Comparison of ENCODE assay signal across 26 cellular contexts in genomic region chr21:41955516-41955915, GRCh38. TPM values are rescaled to one million over a fixed set of nuclear protein-coding genes. Genes with fewer than 3 reads are reported as not detected.
DNase-seq lines count a peak whose midpoint lies in the region; ATAC-seq, FAIRE-seq and TF ChIP-seq lines count a peak whose summit lies in the region.
"Had no signal": no experiment of that assay in that cellular context is flagged by ENCODE, and none has a peak within 500 bp of the region (broad histone marks: within the 10 kb centered on the region; RNA-seq: fewer than 3 reads in every experiment).

No MANE protein-coding gene starts in this region.

- H3K27ac ChIP-seq in DOHH2 (ENCODE audit: low read depth, low read length), result peak overlapping the region; percentile 86
- H3K27ac ChIP-seq in GM12878 (ENCODE audit: control insufficient read depth, insufficient read depth), result peak overlapping the region; percentile 45
- H3K27ac ChIP-seq: pancreas, right lobe of liver had no signal

- H3K27me3 ChIP-seq in DOHH2 (ENCODE audit: control insufficient read depth, low read length), result no peaks in the 10 kb centered on the region
- no peaks in the 10 kb centered on the region for H3K27me3 ChIP-seq in GM12878 (replicated peaks in 1 of 2; ENCODE audit: control insufficient read depth in 2 of 2, insufficient read depth in 2 of 2, low read length in 1 of 2)
- H3K27me3 ChIP-seq: pancreas, right lobe of liver had no signal

- H3K4me3 Mint-ChIP-seq in IgD-negative memory B cell, result peak overlapping the region; percentile 1 to 78 (median 60)
- H3K4me3 Mint-ChIP-seq: activated CD4-positive, alpha-beta memory T cell treated with anti-CD3 and anti-CD28 coated beads, Interleukin-2, amount 10 ng/mL, durations not matched to agents 7 days and 5 days had no signal

- 21% methylated on average over 10 of the region's 10 CpGs for WGBS in GM12878 (ENCODE audit: insufficient coverage, insufficient replicate concordance, low lambda C conversion rate, missing lambda C conversion rate)

- no peaks in the 10 kb centered on the region for H3K9me3 ChIP-seq in DOHH2 (ENCODE audit: control insufficient read depth, insufficient read depth, low read length)
- no peaks in the 10 kb centered on the region for H3K9me3 ChIP-seq in GM12878 (replicated peaks; ENCODE audit: control insufficient read depth, insufficient read depth, low read length)
- H3K9me3 ChIP-seq: pancreas, right lobe of liver, SK-N-SH had no signal

- no TSS peak for BruUV-seq in GM12878 (replicated peaks; lab: Mats Ljungman, UMichigan)

- FAIRE-seq in GM12878 (lab: Jason Lieb, UNC), result no peak
- FAIRE-seq: G401.6, pancreas had no signal

- H3K79me2 ChIP-seq in DOHH2 (ENCODE audit: control insufficient read depth, low read length), result peaks cover 27% of the 10 kb centered on the region
- peaks cover 30% of the 10 kb centered on the region for H3K79me2 ChIP-seq in GM12878 (ENCODE audit: control insufficient read depth, insufficient read depth, low read length)

- H3K4me3 ChIP-seq in DOHH2 (ENCODE audit: low read length) (peak overlapping the region; percentile 60), GM12878 (no peak overlapping the region)
- H3K4me3 ChIP-seq: pancreas, right lobe of liver had no signal

- POLR2A ChIA-PET in GM12878 (lab: Charles Lee), result interaction anchor here (0.8 kb wide), 1 partner anchor 45 kb away, joined by 3 read pairs; no protein-coding TSS in a partner anchor

- peaks cover 0 to 4% (median 0%) of the 10 kb centered on the region in 3 donors for H3K9me3 Mint-ChIP-seq in IgD-negative memory B cell
- H3K9me3 Mint-ChIP-seq: activated CD4-positive, alpha-beta memory T cell treated with anti-CD3 and anti-CD28 coated beads, Interleukin-2, amount 10 ng/mL, durations not matched to agents 7 days and 5 days; CD4-positive, alpha-beta memory T cell had no signal

- peaks cover 0 to 17% (median 15%) of the 10 kb centered on the region in 3 donors for H3K4me1 Mint-ChIP-seq in IgD-negative memory B cell

- H3K4me1 ChIP-seq in DOHH2 (ENCODE audit: control insufficient read depth, low read length) (peaks cover 56% of the 10 kb centered on the region), GM12878 (ENCODE audit: control insufficient read depth, insufficient read depth, low read length) (peaks cover 37% of the 10 kb centered on the region)

- no peaks in the 10 kb centered on the region for H4K20me1 ChIP-seq in DOHH2 (ENCODE audit: control insufficient read depth, insufficient read depth, low read depth, low read length)
- no peaks in the 10 kb centered on the region for H4K20me1 ChIP-seq in GM12878 (ENCODE audit: control insufficient read depth, insufficient read depth)

- ATAC-seq in GM12878 (peak; percentile 37), HG03442 (IDR thresholded peaks at IDR 0.05; ENCODE audit: unreplicated experiment) (no peak)
- ATAC-seq: naive thymus-derived CD4-positive, alpha-beta T cell; Panc1; pancreas; right lobe of liver had no signal

- H3K9me2 ChIP-seq in DOHH2 (replicated peaks; ENCODE audit: control insufficient read depth, low read length), result no peaks in the 10 kb centered on the region
- H3K9me2 ChIP-seq: SK-N-SH had no signal

- 0 out of 2 replicates have a peak overlapping the region, but pooled peaks have one; percentile 24 for H3K9ac ChIP-seq in GM12878 (ENCODE audit: control insufficient read depth, insufficient read depth, low read length)
- H3K9ac ChIP-seq: SK-N-SH had no signal

- no peak for TF ChIP-seq RAD21 in GM12878 (IDR thresholded peaks at IDR 0.05; ENCODE audit: insufficient read depth, low read depth, low read length)

- CTCF ChIA-PET in GM12878 (lab: Yijun Ruan, JAX), result interaction anchor here (0.5 to 1.0 kb wide), 3 partner anchors 11 to 410 kb away, joined by 3 to 5 read pairs (median 3); no protein-coding TSS in a partner anchor

- H3K27ac Mint-ChIP-seq in IgD-negative memory B cell, result no peak overlapping the region
- H3K27ac Mint-ChIP-seq: activated CD4-positive, alpha-beta memory T cell treated with anti-CD3 and anti-CD28 coated beads, Interleukin-2, amount 10 ng/mL, durations not matched to agents 7 days and 5 days; CD4-positive, alpha-beta memory T cell had no signal

- H3K4me2 ChIP-seq in DOHH2 (ENCODE audit: low read length) (peak overlapping the region; percentile 64), GM12878 (ENCODE audit: control insufficient read depth, insufficient read depth) (peak overlapping the region; percentile 92)
- H3K4me2 ChIP-seq: SK-N-SH had no signal

- H3K27me3 Mint-ChIP-seq in IgD-negative memory B cell, result peaks cover 43% of the 10 kb centered on the region

- peaks cover 3% of the 10 kb centered on the region for H3K36me3 Mint-ChIP-seq in IgD-negative memory B cell
- H3K36me3 Mint-ChIP-seq: CD4-positive, alpha-beta memory T cell had no signal

- H3K36me3 ChIP-seq in DOHH2 (ENCODE audit: control insufficient read depth, low read length), result no peaks in the 10 kb centered on the region
- H3K36me3 ChIP-seq in GM12878 (ENCODE audit: control insufficient read depth in 2 of 2, insufficient read depth in 2 of 2, low read length in 1 of 2), result no peaks in the 10 kb centered on the region
- H3K36me3 ChIP-seq: pancreas, right lobe of liver had no signal

- intact Hi-C loops in GM12878 (cut with micrococcal nuclease; ENCODE audit: unreplicated experiment), result no loop called here
- intact Hi-C loops in posterior vena cava (cut with DNase I), result no loop called here

- no peak for TF ChIP-seq POLR2A in GM12878 (IDR thresholded peaks at IDR 0.05; ENCODE audit: low read depth, low read length)

- TF ChIP-seq EP300 in GM12878 (IDR thresholded peaks at IDR 0.05; ENCODE audit: borderline replicate concordance in 1 of 2, control insufficient read depth in 1 of 2, low read depth in 2 of 2, low read length in 2 of 2), result no peak

- DNase-seq in GM12878 (ENCODE audit: low read depth, low spot score), result no peak
- DNase-seq in posterior vena cava (ENCODE audit: low spot score), result peak; percentile 52
- no peak for DNase-seq in ureter (ENCODE audit: low spot score)
- no peak for DNase-seq in NCI-H2196 (lab: John Stamatoyannopoulos, UW; ENCODE audit: unreplicated experiment)
- DNase-seq: activated CD4-positive, alpha-beta memory T cell treated with anti-CD3 and anti-CD28 coated beads, Interleukin-2, amount 10 ng/mL, durations not matched to agents 7 days and 5 days; activated gamma-delta T cell treated with Interleukin-2 at 50 U/mL for 16 hours; caudate nucleus; CD4-positive, alpha-beta memory T cell; dermis blood vessel endothelial cell; DMS 273 treated with DMSO at 0.1 percent for 48 hours; GOT3; mesendoderm; naive thymus-derived CD4-positive, alpha-beta T cell; NCI-H1105; NCI-H2081; NCI-H446; right lobe of liver; SK-N-SH; stimulated activated CD4-positive, alpha-beta T cell treated with anti-CD3 and anti-CD28 coated beads, Interleukin-15, amount 100 ng/mL, for 24 hours; stimulated activated CD8-positive, alpha-beta memory T cell treated with anti-CD3 and anti-CD28 coated beads, Interleukin-4, amount 100 ng/mL, for 48 hours had no signal

- H2AFZ ChIP-seq in GM12878 (ENCODE audit: control insufficient read depth, low read depth, low read length), result peak overlapping the region; percentile 11

- in situ Hi-C loops in GM12878 (cut with MboI), result no loop called here

- SMC1A ChIA-PET in GM12878 (lab: Charles Lee; ENCODE audit: uncharacterized antibody, unreplicated experiment), result interaction anchor here (1.2 to 1.4 kb wide), 5 partner anchors 12 to 162 kb away, joined by 3 to 4 read pairs (median 3); no protein-coding TSS in a partner anchor

- TF ChIP-seq CTCF in DOHH2 (IDR thresholded peaks at IDR 0.05; ENCODE audit: low read depth, low read length, poor library complexity, severe bottlenecking) (no peak), GM12878 (IDR thresholded peaks at IDR 0.05 in 2 of 3, conservative IDR thresholded peaks at IDR 0.05 in 1 of 3; ENCODE audit: control insufficient read depth in 2 of 3, extremely low read depth in 1 of 3, insufficient read depth in 1 of 3, low read depth in 3 of 3, low read length in 3 of 3) (no peak)

- peaks cover 14% of the 10 kb centered on the region for H3F3A ChIP-seq in DOHH2 (ENCODE audit: control insufficient read depth, insufficient read depth)

- RAD21 ChIA-PET in GM12878 (lab: Charles Lee; ENCODE audit: unreplicated experiment), result interaction anchor here (1.1 to 1.3 kb wide), 2 partner anchors 30 to 162 kb away, joined by 3 read pairs; no protein-coding TSS in a partner anchor

RNA-seq across cellular contexts. Expression of gene C2CD2, which starts 1.7 kb away (rescaled TPM):
- polyA plus RNA-seq in IgD-negative memory B cell, result 3.5 TPM
- 193 and 225 TPM in 2 replicates for total RNA-seq in GM12878 (2013; cell fraction: nucleolus; rRNA removed)
- total RNA-seq in GM12878 (2014; rRNA removed), result 13.0 and 13.7 TPM in 2 replicates
- 8.3 and 10.9 TPM in 2 replicates for total RNA-seq in GM12878 (2014; rRNA removed; fragmentation: Illumina TruSeq; extraction: Trizol)
- total RNA-seq in GM12878 (2021), result 11.2 and 11.6 TPM in 2 replicates
- 4.4 TPM for polyA plus RNA-seq in GM12878 (2011; ENCODE audit: low read depth)
- polyA plus RNA-seq in GM12878 (2011; rRNA removed), result 26.9 and 30.9 TPM in 2 replicates
- 22.6 and 26.7 TPM in 2 replicates for polyA plus RNA-seq in GM12878 (2011; cell fraction: cytosol; rRNA removed)
- polyA plus RNA-seq in GM12878 (2011; cell fraction: nucleus; rRNA removed), result 59.4 and 76.9 TPM in 2 replicates
- polyA plus RNA-seq in GM12878 (2012), result 7.7 and 13.4 TPM in 2 replicates
- 8.8 and 9.3 TPM in 2 replicates for polyA plus RNA-seq in GM12878 (2014; fragmentation: Illumina TruSeq; extraction: Trizol)
- polyA plus RNA-seq in GM12878 (2014; fragmentation: Nextera tagmentation; extraction: Ambion mirVana), result 1 to 10 TPM; 2.2 to 2.9 TPM
- 9.9 and 11.1 TPM in 2 replicates for polyA plus RNA-seq in GM12878 (2014; rRNA removed)
- polyA plus RNA-seq in GM12878 (2016; fragmentation: Nextera tagmentation; extraction: Ambion mirVana), result 1 to 10 TPM; 2.5 to 4.9 TPM
- 57.2 and 71.5 TPM in 2 replicates for polyA minus RNA-seq in GM12878 (2011; rRNA and poly(A)+ RNA removed)
- 9.8 and 11.5 TPM in 2 replicates for polyA minus RNA-seq in GM12878 (2011; cell fraction: cytosol; rRNA and poly(A)+ RNA removed)
- 29.0 and 42.4 TPM in 2 replicates for polyA minus RNA-seq in GM12878 (2011; cell fraction: nucleus; rRNA and poly(A)+ RNA removed)
- total RNA-seq in posterior vena cava, result 10 to 100 TPM; 28.0 to 43.1 TPM
- total RNA-seq in ureter, result 66.4 TPM

RNA-seq across cellular contexts. Expression of gene ZBTB21, which starts 54.6 kb away (rescaled TPM):
- polyA plus RNA-seq in IgD-negative memory B cell (8.0 TPM), GM12878 (2011; rRNA removed) (9.1 and 9.6 TPM in 2 replicates), GM12878 (2014; fragmentation: Illumina TruSeq; extraction: Trizol) (12.6 and 12.7 TPM in 2 replicates), GM12878 (2014; fragmentation: Nextera tagmentation; extraction: Ambion mirVana) (1 to 10 TPM; 1.8 to 2.3 TPM), GM12878 (2014; rRNA removed) (6.3 and 7.0 TPM in 2 replicates), GM12878 (2016; fragmentation: Nextera tagmentation; extraction: Ambion mirVana) (10 to 100 TPM; 11.3 to 13.9 TPM)
- total RNA-seq in GM12878 (2013; cell fraction: nucleolus; rRNA removed), result 28.7 and 28.9 TPM in 2 replicates
- total RNA-seq in GM12878 (2014; rRNA removed) (8.5 and 9.8 TPM in 2 replicates), GM12878 (2014; rRNA removed; fragmentation: Illumina TruSeq; extraction: Trizol) (13.1 and 13.4 TPM in 2 replicates), GM12878 (2021) (17.9 and 21.6 TPM in 2 replicates), posterior vena cava (10 to 100 TPM; 12.6 to 25.6 TPM), ureter (24.5 TPM)
- 6.1 TPM for polyA plus RNA-seq in GM12878 (2011; ENCODE audit: low read depth)
- polyA plus RNA-seq in GM12878 (2011; cell fraction: cytosol; rRNA removed), result 5.7 and 11.2 TPM in 2 replicates
- polyA plus RNA-seq in GM12878 (2011; cell fraction: nucleus; rRNA removed), result 12.9 and 18.3 TPM in 2 replicates
- polyA plus RNA-seq in GM12878 (2012), result 9.1 and 9.6 TPM in 2 replicates
- 14.7 and 15.7 TPM in 2 replicates for polyA minus RNA-seq in GM12878 (2011; rRNA and poly(A)+ RNA removed)
- polyA minus RNA-seq in GM12878 (2011; cell fraction: cytosol; rRNA and poly(A)+ RNA removed), result 6.4 and 8.6 TPM in 2 replicates
- polyA minus RNA-seq in GM12878 (2011; cell fraction: nucleus; rRNA and poly(A)+ RNA removed), result 10.8 and 12.8 TPM in 2 replicates
